In the genomic region with DNA sequence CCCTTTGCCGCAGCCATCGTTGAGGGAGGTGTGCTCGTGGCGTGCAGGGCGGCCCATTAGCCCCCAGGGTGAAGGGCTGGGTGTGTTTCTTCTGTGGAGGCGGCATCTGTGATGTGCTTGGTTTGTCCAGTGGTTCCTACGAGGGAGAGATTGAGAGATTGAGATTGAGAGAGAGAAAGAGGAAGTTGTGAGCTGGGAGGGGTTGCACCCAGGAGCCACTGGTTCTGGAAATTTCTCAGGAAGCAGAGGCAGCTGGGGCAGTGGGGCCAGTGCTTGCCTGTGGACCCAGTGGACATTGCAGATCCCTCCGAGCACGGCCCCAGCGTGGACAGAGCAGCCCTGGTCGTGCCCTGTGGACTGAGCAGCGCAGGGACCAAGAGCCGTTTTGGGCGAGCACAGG, we compare ENCODE assay signal across 1 cellular context.
TF ChIP-seq lines count a peak whose summit lies in the region.

No MANE protein-coding gene starts in this region.

TF ChIP-seq in H1, 55 proteins besides CTCF, POLR2A, EP300 and RAD21:
- TF ChIP-seq SIN3A (conservative IDR thresholded peaks at IDR 0.05 in 1 of 2, IDR thresholded peaks at IDR 0.05 in 1 of 2; ENCODE audit: low read depth in 1 of 2, low read length in 2 of 2) (no peak), CBX5 (IDR thresholded peaks at IDR 0.05; ENCODE audit: low read depth, low read length) (no peak), KDM1A (IDR thresholded peaks at IDR 0.05; ENCODE audit: borderline replicate concordance, low read length) (no peak), HDAC6 (IDR thresholded peaks at IDR 0.05; ENCODE audit: low read depth, low read length) (no peak), TCF12 (IDR thresholded peaks at IDR 0.05; ENCODE audit: low read depth, low read length) (no peak), TAF7 (optimal IDR thresholded peaks at IDR 0.05; ENCODE audit: borderline replicate concordance, low read depth, low read length) (no peak), SRF (IDR thresholded peaks at IDR 0.05; ENCODE audit: low read depth, low read length) (no peak), TBP (IDR thresholded peaks at IDR 0.05; ENCODE audit: low read depth, low read length) (no peak), HDAC2 (IDR thresholded peaks at IDR 0.05; ENCODE audit: borderline replicate concordance in 1 of 2, low read depth in 2 of 2, low read length in 2 of 2) (no peak), YY1 (IDR thresholded peaks at IDR 0.05; ENCODE audit: low read depth, low read length) (no peak), SIX5 (IDR thresholded peaks at IDR 0.05; ENCODE audit: low read depth, low read length) (no peak), JUND (IDR thresholded peaks at IDR 0.05; ENCODE audit: low read length) (no peak), SUZ12 (IDR thresholded peaks at IDR 0.05; ENCODE audit: low read length) (no peak), BRCA1 (IDR thresholded peaks at IDR 0.05; ENCODE audit: low read depth, low read length) (no peak), MAFK (IDR thresholded peaks at IDR 0.05; ENCODE audit: low read depth, low read length) (no peak)
- TF ChIP-seq, protein P1, sequence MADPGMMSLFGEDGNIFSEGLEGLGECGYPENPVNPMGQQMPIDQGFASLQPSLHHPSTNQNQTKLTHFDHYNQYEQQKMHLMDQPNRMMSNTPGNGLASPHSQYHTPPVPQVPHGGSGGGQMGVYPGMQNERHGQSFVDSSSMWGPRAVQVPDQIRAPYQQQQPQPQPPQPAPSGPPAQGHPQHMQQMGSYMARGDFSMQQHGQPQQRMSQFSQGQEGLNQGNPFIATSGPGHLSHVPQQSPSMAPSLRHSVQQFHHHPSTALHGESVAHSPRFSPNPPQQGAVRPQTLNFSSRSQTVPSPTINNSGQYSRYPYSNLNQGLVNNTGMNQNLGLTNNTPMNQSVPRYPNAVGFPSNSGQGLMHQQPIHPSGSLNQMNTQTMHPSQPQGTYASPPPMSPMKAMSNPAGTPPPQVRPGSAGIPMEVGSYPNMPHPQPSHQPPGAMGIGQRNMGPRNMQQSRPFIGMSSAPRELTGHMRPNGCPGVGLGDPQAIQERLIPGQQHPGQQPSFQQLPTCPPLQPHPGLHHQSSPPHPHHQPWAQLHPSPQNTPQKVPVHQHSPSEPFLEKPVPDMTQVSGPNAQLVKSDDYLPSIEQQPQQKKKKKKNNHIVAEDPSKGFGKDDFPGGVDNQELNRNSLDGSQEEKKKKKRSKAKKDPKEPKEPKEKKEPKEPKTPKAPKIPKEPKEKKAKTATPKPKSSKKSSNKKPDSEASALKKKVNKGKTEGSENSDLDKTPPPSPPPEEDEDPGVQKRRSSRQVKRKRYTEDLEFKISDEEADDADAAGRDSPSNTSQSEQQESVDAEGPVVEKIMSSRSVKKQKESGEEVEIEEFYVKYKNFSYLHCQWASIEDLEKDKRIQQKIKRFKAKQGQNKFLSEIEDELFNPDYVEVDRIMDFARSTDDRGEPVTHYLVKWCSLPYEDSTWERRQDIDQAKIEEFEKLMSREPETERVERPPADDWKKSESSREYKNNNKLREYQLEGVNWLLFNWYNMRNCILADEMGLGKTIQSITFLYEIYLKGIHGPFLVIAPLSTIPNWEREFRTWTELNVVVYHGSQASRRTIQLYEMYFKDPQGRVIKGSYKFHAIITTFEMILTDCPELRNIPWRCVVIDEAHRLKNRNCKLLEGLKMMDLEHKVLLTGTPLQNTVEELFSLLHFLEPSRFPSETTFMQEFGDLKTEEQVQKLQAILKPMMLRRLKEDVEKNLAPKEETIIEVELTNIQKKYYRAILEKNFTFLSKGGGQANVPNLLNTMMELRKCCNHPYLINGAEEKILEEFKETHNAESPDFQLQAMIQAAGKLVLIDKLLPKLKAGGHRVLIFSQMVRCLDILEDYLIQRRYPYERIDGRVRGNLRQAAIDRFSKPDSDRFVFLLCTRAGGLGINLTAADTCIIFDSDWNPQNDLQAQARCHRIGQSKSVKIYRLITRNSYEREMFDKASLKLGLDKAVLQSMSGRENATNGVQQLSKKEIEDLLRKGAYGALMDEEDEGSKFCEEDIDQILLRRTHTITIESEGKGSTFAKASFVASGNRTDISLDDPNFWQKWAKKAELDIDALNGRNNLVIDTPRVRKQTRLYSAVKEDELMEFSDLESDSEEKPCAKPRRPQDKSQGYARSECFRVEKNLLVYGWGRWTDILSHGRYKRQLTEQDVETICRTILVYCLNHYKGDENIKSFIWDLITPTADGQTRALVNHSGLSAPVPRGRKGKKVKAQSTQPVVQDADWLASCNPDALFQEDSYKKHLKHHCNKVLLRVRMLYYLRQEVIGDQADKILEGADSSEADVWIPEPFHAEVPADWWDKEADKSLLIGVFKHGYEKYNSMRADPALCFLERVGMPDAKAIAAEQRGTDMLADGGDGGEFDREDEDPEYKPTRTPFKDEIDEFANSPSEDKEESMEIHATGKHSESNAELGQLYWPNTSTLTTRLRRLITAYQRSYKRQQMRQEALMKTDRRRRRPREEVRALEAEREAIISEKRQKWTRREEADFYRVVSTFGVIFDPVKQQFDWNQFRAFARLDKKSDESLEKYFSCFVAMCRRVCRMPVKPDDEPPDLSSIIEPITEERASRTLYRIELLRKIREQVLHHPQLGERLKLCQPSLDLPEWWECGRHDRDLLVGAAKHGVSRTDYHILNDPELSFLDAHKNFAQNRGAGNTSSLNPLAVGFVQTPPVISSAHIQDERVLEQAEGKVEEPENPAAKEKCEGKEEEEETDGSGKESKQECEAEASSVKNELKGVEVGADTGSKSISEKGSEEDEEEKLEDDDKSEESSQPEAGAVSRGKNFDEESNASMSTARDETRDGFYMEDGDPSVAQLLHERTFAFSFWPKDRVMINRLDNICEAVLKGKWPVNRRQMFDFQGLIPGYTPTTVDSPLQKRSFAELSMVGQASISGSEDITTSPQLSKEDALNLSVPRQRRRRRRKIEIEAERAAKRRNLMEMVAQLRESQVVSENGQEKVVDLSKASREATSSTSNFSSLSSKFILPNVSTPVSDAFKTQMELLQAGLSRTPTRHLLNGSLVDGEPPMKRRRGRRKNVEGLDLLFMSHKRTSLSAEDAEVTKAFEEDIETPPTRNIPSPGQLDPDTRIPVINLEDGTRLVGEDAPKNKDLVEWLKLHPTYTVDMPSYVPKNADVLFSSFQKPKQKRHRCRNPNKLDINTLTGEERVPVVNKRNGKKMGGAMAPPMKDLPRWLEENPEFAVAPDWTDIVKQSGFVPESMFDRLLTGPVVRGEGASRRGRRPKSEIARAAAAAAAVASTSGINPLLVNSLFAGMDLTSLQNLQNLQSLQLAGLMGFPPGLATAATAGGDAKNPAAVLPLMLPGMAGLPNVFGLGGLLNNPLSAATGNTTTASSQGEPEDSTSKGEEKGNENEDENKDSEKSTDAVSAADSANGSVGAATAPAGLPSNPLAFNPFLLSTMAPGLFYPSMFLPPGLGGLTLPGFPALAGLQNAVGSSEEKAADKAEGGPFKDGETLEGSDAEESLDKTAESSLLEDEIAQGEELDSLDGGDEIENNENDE (IDR thresholded peaks at IDR 0.05; ENCODE audit: insufficient replicate concordance, low read length): no peak
